ENCODE assay signal across 17 cellular contexts in the genomic region with DNA sequence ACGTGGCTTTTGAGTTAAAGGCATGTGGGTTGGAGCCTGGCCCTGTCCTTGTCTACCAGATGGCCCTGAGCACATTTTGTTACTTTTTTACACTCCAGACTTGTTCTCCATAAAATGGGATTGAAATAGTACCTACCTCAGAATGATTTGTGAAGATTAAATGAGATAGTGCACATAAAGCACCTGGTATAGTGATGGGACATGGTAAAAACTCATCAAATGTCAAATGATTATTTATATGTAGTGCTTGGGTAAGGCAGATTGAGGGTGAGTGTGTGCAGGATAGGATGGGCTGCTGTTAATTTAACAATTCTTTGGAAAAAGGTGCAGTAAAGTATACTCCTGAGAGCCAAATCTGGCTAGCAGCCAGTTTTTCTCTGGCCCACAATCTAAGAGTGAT.
DNase-seq lines count a peak whose midpoint lies in the region; ATAC-seq, FAIRE-seq and TF ChIP-seq lines count a peak whose summit lies in the region.
"Had no signal": no experiment of that assay in that cellular context is flagged by ENCODE, and none has a peak within 500 bp of the region (broad histone marks: within the 10 kb centered on the region; RNA-seq: fewer than 3 reads in every experiment).

No MANE protein-coding gene starts in this region.

- no peaks in the 10 kb centered on the region for H3K9me1 ChIP-seq in K562 (ENCODE audit: control insufficient read depth, insufficient read depth, low read length)

- H2BK5ac ChIP-seq in mesenchymal stem cell (ENCODE audit: low read depth, low read length, poor library complexity, severe bottlenecking), result no peak overlapping the region

- no peak overlapping the region for H2BK15ac ChIP-seq in mesenchymal stem cell (ENCODE audit: low read depth, poor library complexity, severe bottlenecking)

- in situ Hi-C loops in K562 (cut with MboI), result no loop called here

- H3K18ac ChIP-seq in mesenchymal stem cell (ENCODE audit: low read depth in 1 of 2, low read length in 2 of 2), result no peak overlapping the region

- no peak overlapping the region for H3K23ac ChIP-seq in mesenchymal stem cell (ENCODE audit: low read length in 2 of 2)

- no peaks in the 10 kb centered on the region for H4K20me1 ChIP-seq in K562 (replicated peaks; ENCODE audit: control insufficient read depth, insufficient read depth, low read length)
- H4K20me1 ChIP-seq: BLaER1 had no signal

- H3K4me3 ChIP-seq in K562 (no peak overlapping the region), mesenchymal stem cell (ENCODE audit: insufficient read depth in 1 of 2, low read depth in 1 of 2, low read length in 2 of 2) (no peak overlapping the region), thyroid gland (replicated peaks in 1 of 3) (no peak overlapping the region), uterus (no peak overlapping the region)
- H3K4me3 ChIP-seq: BLaER1, GM12878 had no signal

- H3K4me1 ChIP-seq in K562 (replicated peaks in 1 of 2; ENCODE audit: control insufficient read depth in 2 of 2, insufficient read depth in 2 of 2, low read length in 2 of 2), result no peaks in the 10 kb centered on the region
- no peaks in the 10 kb centered on the region for H3K4me1 ChIP-seq in mesenchymal stem cell (ENCODE audit: control insufficient read depth, insufficient read depth, low read depth, low read length)
- H3K4me1 ChIP-seq in thyroid gland, result no peaks in the 10 kb centered on the region
- no peaks in the 10 kb centered on the region for H3K4me1 ChIP-seq in uterus

- no peak for TF ChIP-seq EP300 in K562 (IDR thresholded peaks at IDR 0.05; ENCODE audit: low read length)

- H3K4ac ChIP-seq in mesenchymal stem cell (ENCODE audit: low read depth in 1 of 2, low read length in 2 of 2), result no peak overlapping the region

- H4K91ac ChIP-seq in mesenchymal stem cell (ENCODE audit: low read length), result no peak overlapping the region

- H3K9ac ChIP-seq in K562 (ENCODE audit: insufficient read depth in 1 of 2, low read depth in 2 of 2, low read length in 2 of 2), result no peak overlapping the region
- peak overlapping the region; percentile 5 for H3K9ac ChIP-seq in mesenchymal stem cell (ENCODE audit: low read length)
- H3K9ac ChIP-seq: BLaER1 had no signal

- intact Hi-C loops in K562 (cut with micrococcal nuclease) (no loop called here), thyroid gland (cut with DNase I) (no loop called here), uterus (cut with DNase I; ENCODE audit: low total_unique reads) (no loop called here)

- WGBS in K562 (ENCODE audit: insufficient coverage, low coverage, missing lambda C conversion rate), result 0% methylated on average over 1 of the region's 1 CpG
- 71% methylated on average over 1 of the region's 1 CpG for WGBS in mesenchymal stem cell
- 27 to 39% methylated on average over 1 of the region's 1 CpG for WGBS in thyroid gland, 2 donors

- H3K27me3 ChIP-seq in K562 (ENCODE audit: control insufficient read depth in 2 of 2, insufficient read depth in 2 of 2, low read length in 2 of 2), result no peaks in the 10 kb centered on the region
- H3K27me3 ChIP-seq in mesenchymal stem cell (ENCODE audit: control insufficient read depth in 1 of 2, insufficient read depth in 1 of 2, low read length in 2 of 2), result peaks cover 0 to 6% of the 10 kb centered on the region in 2 experiments
- no peaks in the 10 kb centered on the region for H3K27me3 ChIP-seq in thyroid gland
- H3K27me3 ChIP-seq in uterus, result no peaks in the 10 kb centered on the region
- H3K27me3 ChIP-seq: BLaER1 had no signal

- H3K36me3 ChIP-seq in K562 (ENCODE audit: control insufficient read depth, insufficient read depth, low read length), result no peaks in the 10 kb centered on the region
- no peaks in the 10 kb centered on the region for H3K36me3 ChIP-seq in mesenchymal stem cell (ENCODE audit: control insufficient read depth in 1 of 2, insufficient read depth in 2 of 2, low read depth in 1 of 2, low read length in 2 of 2)
- H3K36me3 ChIP-seq in thyroid gland, result no peaks in the 10 kb centered on the region
- H3K36me3 ChIP-seq in uterus, result no peaks in the 10 kb centered on the region
- H3K36me3 ChIP-seq: BLaER1 had no signal

- POLR2A ChIA-PET in K562 (lab: Yijun Ruan, JAX), result no interaction called here

- no peaks in the 10 kb centered on the region for H3K79me1 ChIP-seq in mesenchymal stem cell (replicated peaks; ENCODE audit: low read length, poor library complexity, severe bottlenecking)

- TF ChIP-seq CTCF in K562 (IDR thresholded peaks at IDR 0.05 in 2 of 3, conservative IDR thresholded peaks at IDR 0.05 in 1 of 3; ENCODE audit: insufficient read depth in 2 of 3, low read depth in 1 of 3, low read length in 3 of 3), result no peak
- no peak for TF ChIP-seq CTCF in thyroid gland (IDR thresholded peaks at IDR 0.05)
- no peak for TF ChIP-seq CTCF in uterus (IDR thresholded peaks at IDR 0.05)

- DNase-seq in NCI-H510A treated with DMSO at 0.1 percent for 48 hours (lab: John Stamatoyannopoulos, UW) (peak; percentile 40), NCI-H510A (lab: John Stamatoyannopoulos, UW) (no peak), K562 (ENCODE audit: extremely low read depth in 1 of 4, low spot score in 3 of 4) (no peak), mesenchymal stem cell (no peak), thyroid gland (peak; percentile 15 to 29), SK-N-DZ (ENCODE audit: low spot score) (no peak), uterus (no peak)
- DNase-seq: 8988T; CD4-positive, alpha-beta memory T cell; DMS153; DND-41; EL; H9 had no signal

- H3K9me3 ChIP-seq in K562 (replicated peaks; ENCODE audit: control insufficient read depth, insufficient read depth, low read depth, low read length), result no peaks in the 10 kb centered on the region
- H3K9me3 ChIP-seq in mesenchymal stem cell (ENCODE audit: control insufficient read depth, low read length), result no peaks in the 10 kb centered on the region
- H3K9me3 ChIP-seq in thyroid gland, result no peaks in the 10 kb centered on the region
- no peaks in the 10 kb centered on the region for H3K9me3 ChIP-seq in uterus

- no peak overlapping the region for H2AK5ac ChIP-seq in mesenchymal stem cell (ENCODE audit: low read length, severe bottlenecking)

- H2AFZ ChIP-seq in K562 (ENCODE audit: low read depth, low read length) (no peak overlapping the region), mesenchymal stem cell (ENCODE audit: low read depth, low read length) (no peak overlapping the region)

- no peaks in the 10 kb centered on the region for H3K79me2 ChIP-seq in K562 (ENCODE audit: control insufficient read depth, insufficient read depth, low read length)

- no TSS peak for BruUV-seq in K562 (replicated peaks; lab: Mats Ljungman, UMichigan)

- ATAC-seq in K562 (no peak), HG03159 (IDR thresholded peaks at IDR 0.05; ENCODE audit: unreplicated experiment) (no peak)
- ATAC-seq: GM12878 had no signal

- H2BK12ac ChIP-seq in mesenchymal stem cell (ENCODE audit: low read length in 2 of 2), result no peak overlapping the region

- H3K27ac ChIP-seq in K562 (ENCODE audit: extremely low read depth, low read depth, low read length) (no peak overlapping the region), mesenchymal stem cell (ENCODE audit: low read length, poor library complexity, severe bottlenecking) (no peak overlapping the region), thyroid gland (no peak overlapping the region), uterus (no peak overlapping the region)
- H3K27ac ChIP-seq: BLaER1 had no signal

- no peak overlapping the region for H2BK120ac ChIP-seq in mesenchymal stem cell (ENCODE audit: low read depth, low read length)

- TF ChIP-seq RAD21 in K562 (CRISPR knock-in tag; conservative IDR thresholded peaks at IDR 0.05 in 1 of 2, IDR thresholded peaks at IDR 0.05 in 1 of 2), result no peak

- FAIRE-seq in K562 (lab: Jason Lieb, UNC), result no peak
- FAIRE-seq: GM12878, H1 had no signal

- H4K8ac ChIP-seq in mesenchymal stem cell (ENCODE audit: low read length), result no peak overlapping the region

- TF ChIP-seq POLR2A in K562 (conservative IDR thresholded peaks at IDR 0.05), result no peak
- no peak for TF ChIP-seq POLR2A in thyroid gland (IDR thresholded peaks at IDR 0.05)
- no peak for TF ChIP-seq POLR2A in uterus (IDR thresholded peaks at IDR 0.05)

- CTCF ChIA-PET in K562 (lab: Yijun Ruan, JAX; ENCODE audit: low intra/inter-chr PET ratio), result no interaction called here

- no peak overlapping the region for H3K14ac ChIP-seq in mesenchymal stem cell (ENCODE audit: low read length in 2 of 2)

- H3K4me2 ChIP-seq in K562 (ENCODE audit: insufficient read depth, low read length), result no peak overlapping the region
- no peak overlapping the region for H3K4me2 ChIP-seq in mesenchymal stem cell (ENCODE audit: low read length, poor library complexity, severe bottlenecking)
- H3K4me2 ChIP-seq: BLaER1 had no signal

TF ChIP-seq in K562, 482 proteins besides CTCF, POLR2A, EP300 and RAD21:
- no peak for TF ChIP-seq IRF2 (CRISPR knock-in tag; IDR thresholded peaks at IDR 0.05)
- TF ChIP-seq NFIC (IDR thresholded peaks at IDR 0.05), result peak; percentile 14; the same call in 1 of the 2 replicates

Comparison
In these comparisons a context has a peak if more than half of its experiments do, and no peak if none do; other contexts are left out.
1. DNase-seq: peak in NCI-H510A treated with DMSO at 0.1 percent for 48 hours (single experiment) and thyroid gland (2 of 2); none in NCI-H510A (single experiment), K562 (0 of 4), mesenchymal stem cell (single experiment), SK-N-DZ (single experiment) and uterus (0 of 2).